14 cellular contexts compared by ENCODE assay signal in genomic region chr19:41551212-41551610, GRCh38.
DNase-seq lines count a peak whose midpoint lies in the region; ATAC-seq and TF ChIP-seq lines count a peak whose summit lies in the region.
"Had no signal": no experiment of that assay in that cellular context is flagged by ENCODE, and none has a peak within 500 bp of the region (broad histone marks: within the 10 kb centered on the region; RNA-seq: fewer than 3 reads in every experiment).

No MANE protein-coding gene starts in this region.

- peak overlapping the region; percentile 98 for H3K27ac Mint-ChIP-seq in activated T-cell treated with anti-CD3 and anti-CD28 coated beads, Interleukin-2, amount 50 U/mL, for 24 hours
- peak overlapping the region; percentile 71 for H3K27ac Mint-ChIP-seq in dendritic cell treated with granulocyte-macrophage colony-stimulating factor and Interleukin-4, amounts not matched to agents 40 ng/mL and 50 ng/mL, for 4 days
- H3K27ac Mint-ChIP-seq in stimulated activated naive B cell treated with anti-CD40 and anti-IgM and Interleukin-4, amounts not matched to agents 10 μg/mL and 1 μg/mL and 100 μg/mL, for 72 hours = peak overlapping the region; percentile 99

- no peak overlapping the region for H3K27ac ChIP-seq in WERI-Rb-1

- no peaks in the 10 kb centered on the region for H3K27me3 ChIP-seq in WERI-Rb-1 (ENCODE audit: insufficient read depth, low read depth, severe bottlenecking)

- TF ChIP-seq CTCF in WERI-Rb-1 (IDR thresholded peaks at IDR 0.05; ENCODE audit: low read depth, low read length) = no peak

- H3K36me3 Mint-ChIP-seq in activated T-cell treated with anti-CD3 and anti-CD28 coated beads, Interleukin-2, amount 50 U/mL, for 24 hours (ENCODE audit: low read depth) = peaks cover 68% of the 10 kb centered on the region
- no peaks in the 10 kb centered on the region for H3K36me3 Mint-ChIP-seq in dendritic cell treated with granulocyte-macrophage colony-stimulating factor and Interleukin-4, amounts not matched to agents 40 ng/mL and 50 ng/mL, for 4 days (ENCODE audit: low read depth)
- H3K36me3 Mint-ChIP-seq in stimulated activated naive B cell treated with anti-CD40 and anti-IgM and Interleukin-4, amounts not matched to agents 10 μg/mL and 1 μg/mL and 100 μg/mL, for 72 hours = peaks cover 33 to 43% of the 10 kb centered on the region in 2 donors

- H3K9me3 ChIP-seq in WERI-Rb-1 (ENCODE audit: severe bottlenecking) = peaks cover 9% of the 10 kb centered on the region

- H3K36me3 ChIP-seq in WERI-Rb-1 = no peaks in the 10 kb centered on the region

- peaks cover 4% of the 10 kb centered on the region for H3K9me3 Mint-ChIP-seq in activated T-cell treated with anti-CD3 and anti-CD28 coated beads, Interleukin-2, amount 50 U/mL, for 24 hours
- no peaks in the 10 kb centered on the region for H3K9me3 Mint-ChIP-seq in dendritic cell treated with granulocyte-macrophage colony-stimulating factor and Interleukin-4, amounts not matched to agents 40 ng/mL and 50 ng/mL, for 4 days
- no peaks in the 10 kb centered on the region for H3K9me3 Mint-ChIP-seq in stimulated activated naive B cell treated with anti-CD40 and anti-IgM and Interleukin-4, amounts not matched to agents 10 μg/mL and 1 μg/mL and 100 μg/mL, for 72 hours

- H3K4me3 Mint-ChIP-seq in activated T-cell treated with anti-CD3 and anti-CD28 coated beads, Interleukin-2, amount 50 U/mL, for 24 hours = peak overlapping the region; percentile 94
- no peak overlapping the region for H3K4me3 Mint-ChIP-seq in dendritic cell treated with granulocyte-macrophage colony-stimulating factor and Interleukin-4, amounts not matched to agents 40 ng/mL and 50 ng/mL, for 4 days
- H3K4me3 Mint-ChIP-seq in stimulated activated naive B cell treated with anti-CD40 and anti-IgM and Interleukin-4, amounts not matched to agents 10 μg/mL and 1 μg/mL and 100 μg/mL, for 72 hours = peak overlapping the region; percentile 87 to 97

- no peak for ATAC-seq in stimulated activated naive B cell treated with anti-CD40 and anti-IgM and Interleukin-4, amounts not matched to agents 10 μg/mL and 1 μg/mL and 100 μg/mL, for 72 hours (replicated peaks)
- ATAC-seq in GM19397 (IDR thresholded peaks at IDR 0.05; ENCODE audit: unreplicated experiment) = no peak
- ATAC-seq: left colon had no signal

- intact Hi-C loops in dendritic cell treated with granulocyte-macrophage colony-stimulating factor and Interleukin-4, amounts not matched to agents 40 ng/mL and 50 ng/mL, for 4 days (cut with micrococcal nuclease) = no loop called here

- no peaks in the 10 kb centered on the region for H3K27me3 Mint-ChIP-seq in activated T-cell treated with anti-CD3 and anti-CD28 coated beads, Interleukin-2, amount 50 U/mL, for 24 hours
- no peaks in the 10 kb centered on the region for H3K27me3 Mint-ChIP-seq in dendritic cell treated with granulocyte-macrophage colony-stimulating factor and Interleukin-4, amounts not matched to agents 40 ng/mL and 50 ng/mL, for 4 days
- H3K27me3 Mint-ChIP-seq in stimulated activated naive B cell treated with anti-CD40 and anti-IgM and Interleukin-4, amounts not matched to agents 10 μg/mL and 1 μg/mL and 100 μg/mL, for 72 hours = no peaks in the 10 kb centered on the region

- H3K4me1 Mint-ChIP-seq in activated T-cell treated with anti-CD3 and anti-CD28 coated beads, Interleukin-2, amount 50 U/mL, for 24 hours (ENCODE audit: low read depth) = peaks cover 73% of the 10 kb centered on the region
- H3K4me1 Mint-ChIP-seq in dendritic cell treated with granulocyte-macrophage colony-stimulating factor and Interleukin-4, amounts not matched to agents 40 ng/mL and 50 ng/mL, for 4 days (ENCODE audit: low read depth) = peaks cover 66% of the 10 kb centered on the region
- H3K4me1 Mint-ChIP-seq in stimulated activated naive B cell treated with anti-CD40 and anti-IgM and Interleukin-4, amounts not matched to agents 10 μg/mL and 1 μg/mL and 100 μg/mL, for 72 hours = peaks cover 49 to 66% of the 10 kb centered on the region in 2 donors

- no peak overlapping the region for H3K4me3 ChIP-seq in WERI-Rb-1 (ENCODE audit: low read depth, low read length)

- DNase-seq in activated T-cell treated with anti-CD3 and anti-CD28 coated beads, Interleukin-2, amount 50 U/mL, for 24 hours = peak; percentile 58
- no peak for DNase-seq in activated T-cell treated with anti-CD3 and anti-CD28 coated beads for 4 hours
- peak; percentile 5 for DNase-seq in RPMI8226
- DNase-seq in stimulated activated naive B cell treated with anti-CD40 and anti-IgM and Interleukin-4, amounts not matched to agents 10 μg/mL and 1 μg/mL and 100 μg/mL, for 72 hours = no peak
- DNase-seq in WERI-Rb-1 = no peak
- no peak for DNase-seq in NCI-H82 treated with DMSO at 0.1 percent for 48 hours (lab: John Stamatoyannopoulos, UW; ENCODE audit: unreplicated experiment)
- DNase-seq: ACHN, DMS53, H7, left colon, NCI-H1105, NCI-H345 had no signal

Comparison
In these comparisons a context has a peak if more than half of its experiments do, and no peak if none do; other contexts are left out.
1. DNase-seq: peak in activated T-cell treated with anti-CD3 and anti-CD28 coated beads, Interleukin-2, amount 50 U/mL, for 24 hours (single experiment) and RPMI8226 (single experiment); none in activated T-cell treated with anti-CD3 and anti-CD28 coated beads for 4 hours (single experiment), stimulated activated naive B cell treated with anti-CD40 and anti-IgM and Interleukin-4, amounts not matched to agents 10 μg/mL and 1 μg/mL and 100 μg/mL, for 72 hours (single experiment), WERI-Rb-1 (single experiment) and NCI-H82 treated with DMSO at 0.1 percent for 48 hours (single experiment).
2. Peak in every context shown above with its lines, with median percentiles within 50 percentile points of each other: H3K27ac Mint-ChIP-seq.